8 cellular contexts compared by ENCODE assay signal in the genomic region with DNA sequence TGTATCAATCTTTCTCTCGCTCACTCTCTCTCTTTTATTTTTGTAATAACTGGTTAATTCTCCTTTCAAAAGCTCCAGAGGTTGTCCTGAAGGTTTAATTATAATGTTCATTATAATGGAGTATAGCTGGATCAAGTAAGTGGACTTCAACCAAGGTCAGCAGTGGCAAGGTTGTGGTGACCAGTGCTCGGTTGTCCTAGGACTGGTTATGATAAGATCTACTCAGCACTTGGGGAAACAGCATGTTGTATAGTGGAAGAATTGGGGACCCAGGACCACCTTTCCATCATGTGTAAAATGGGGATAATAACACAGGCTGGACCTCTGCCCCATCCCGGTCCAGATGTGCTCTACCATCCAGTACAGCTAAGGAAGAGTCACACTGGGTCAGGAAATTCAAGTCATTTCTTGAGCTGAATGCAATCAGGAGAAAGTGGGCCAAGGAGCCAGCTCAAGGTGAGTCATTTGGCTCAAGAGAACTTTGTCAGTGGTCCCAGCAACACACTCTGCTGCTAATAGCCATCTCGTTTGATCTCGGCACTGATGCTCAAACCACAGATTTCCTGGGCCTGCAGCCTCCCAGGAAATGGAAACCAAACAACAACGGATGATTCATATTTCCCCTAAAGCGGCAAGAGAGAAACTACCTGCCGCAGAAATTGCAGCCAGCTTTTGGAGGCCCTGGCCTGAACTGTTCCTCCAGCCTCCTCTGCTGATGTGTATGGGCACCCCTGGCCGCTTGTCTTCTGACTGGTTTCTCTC.
DNase-seq lines count a peak whose midpoint lies in the region; ATAC-seq lines count a peak whose summit lies in the region.

No MANE protein-coding gene starts in this region.

- intact Hi-C loops in head of caudate nucleus (cut with DNase I), result no loop called here

- peak; percentile 92 for DNase-seq in EH (ENCODE audit: low read depth)
- peak; percentile 99 for DNase-seq in LHCN-M2 (ENCODE audit: low read depth)
- peak; percentile 18 for DNase-seq in activated CD8-positive, alpha-beta memory T cell treated with anti-CD3 and anti-CD28 coated beads, Interleukin-2, amount 50 U/mL, for 1 hour (ENCODE audit: extremely low read depth)
- peak; percentile 94 for DNase-seq in islet precursor cell
- DNase-seq in ureter (ENCODE audit: low spot score), result peak; percentile 66
- DNase-seq in NOMO-1 (lab: John Stamatoyannopoulos, UW; ENCODE audit: unreplicated experiment in 2 of 2), result no peak
- no peak for DNase-seq in head of caudate nucleus

- ATAC-seq in GM21786 (IDR thresholded peaks at IDR 0.05; ENCODE audit: unreplicated experiment), result peak; percentile 82

Comparison
In these comparisons a context has a peak if more than half of its experiments do, and no peak if none do; other contexts are left out.
1. DNase-seq: peak in EH (single experiment), LHCN-M2 (single experiment), activated CD8-positive, alpha-beta memory T cell treated with anti-CD3 and anti-CD28 coated beads, Interleukin-2, amount 50 U/mL, for 1 hour (single experiment), islet precursor cell (single experiment) and ureter (single experiment); none in NOMO-1 (0 of 2) and head of caudate nucleus (0 of 42).